Comparison of ENCODE assay signal across 10 cellular contexts in the genomic region with DNA sequence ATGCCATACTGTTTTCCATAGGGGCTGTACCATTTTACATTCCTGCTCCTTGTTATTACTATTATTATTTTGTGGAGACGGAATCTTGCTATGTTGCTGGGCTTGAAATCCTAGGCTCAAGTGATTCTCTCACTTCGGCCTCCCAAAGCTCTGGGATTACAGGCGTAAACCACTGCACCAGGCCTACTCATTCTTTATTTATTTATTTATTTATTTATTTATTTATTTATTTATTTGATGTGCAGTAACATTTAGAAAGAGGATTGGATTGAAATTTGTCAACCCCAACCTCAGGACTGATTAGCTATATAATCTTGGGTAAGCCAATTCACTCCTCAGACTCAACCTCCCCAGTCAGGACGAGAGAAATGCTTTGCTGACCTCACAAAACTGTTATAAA.
"Had no signal": no experiment of that assay in that cellular context is flagged by ENCODE, and none has a peak within 500 bp of the region (broad histone marks: within the 10 kb centered on the region; RNA-seq: fewer than 3 reads in every experiment).

No MANE protein-coding gene starts in this region.

- FAIRE-seq: HepG2, HTR-8/SVneo had no signal

- H3K36me3 Mint-ChIP-seq: IgD-negative memory B cell had no signal

- H3K4me3 Mint-ChIP-seq: IgD-negative memory B cell had no signal

- H3K9me3 Mint-ChIP-seq: IgD-negative memory B cell had no signal

- H3K4me2 ChIP-seq: KMS-11 had no signal

- ATAC-seq: HepG2, K562 had no signal

- H3K27ac Mint-ChIP-seq: IgD-negative memory B cell had no signal

- DNase-seq: IMR-90, Karpas-422, KBM-7, KG1 had no signal

- H3K4me3 ChIP-seq: K562 had no signal

- H3K9ac ChIP-seq: KMS-11 had no signal

- H3K27me3 Mint-ChIP-seq: IgD-negative memory B cell had no signal

- H3K27ac ChIP-seq: HL-60, KMS-11 had no signal

- H3K4me1 Mint-ChIP-seq: IgD-negative memory B cell had no signal
